ENCODE assay signal across 1 cellular context in the genomic region with DNA sequence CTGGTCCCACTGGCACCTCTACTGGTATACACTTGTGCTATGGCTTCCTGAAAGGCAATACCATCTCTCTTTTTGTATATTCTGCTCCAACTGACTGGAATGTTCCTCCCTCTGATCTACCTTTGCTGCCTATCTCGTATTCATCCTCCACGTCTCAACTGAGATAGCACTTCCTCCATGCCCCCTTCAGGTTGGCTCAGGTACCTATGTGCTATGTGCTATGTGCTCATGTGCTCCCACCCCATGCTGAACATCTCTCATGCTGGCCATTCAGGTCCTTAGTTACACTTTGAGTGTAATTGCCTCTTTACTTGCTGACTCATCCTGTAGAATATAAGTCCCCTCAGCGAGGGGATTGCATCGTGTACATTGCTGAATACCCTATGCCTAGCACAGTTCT.
TF ChIP-seq lines count a peak whose summit lies in the region.

No MANE protein-coding gene starts in this region.

TF ChIP-seq in HCT116, 20 proteins besides CTCF, POLR2A, EP300 and RAD21 (continued from another document):
- TF ChIP-seq, protein P1, sequence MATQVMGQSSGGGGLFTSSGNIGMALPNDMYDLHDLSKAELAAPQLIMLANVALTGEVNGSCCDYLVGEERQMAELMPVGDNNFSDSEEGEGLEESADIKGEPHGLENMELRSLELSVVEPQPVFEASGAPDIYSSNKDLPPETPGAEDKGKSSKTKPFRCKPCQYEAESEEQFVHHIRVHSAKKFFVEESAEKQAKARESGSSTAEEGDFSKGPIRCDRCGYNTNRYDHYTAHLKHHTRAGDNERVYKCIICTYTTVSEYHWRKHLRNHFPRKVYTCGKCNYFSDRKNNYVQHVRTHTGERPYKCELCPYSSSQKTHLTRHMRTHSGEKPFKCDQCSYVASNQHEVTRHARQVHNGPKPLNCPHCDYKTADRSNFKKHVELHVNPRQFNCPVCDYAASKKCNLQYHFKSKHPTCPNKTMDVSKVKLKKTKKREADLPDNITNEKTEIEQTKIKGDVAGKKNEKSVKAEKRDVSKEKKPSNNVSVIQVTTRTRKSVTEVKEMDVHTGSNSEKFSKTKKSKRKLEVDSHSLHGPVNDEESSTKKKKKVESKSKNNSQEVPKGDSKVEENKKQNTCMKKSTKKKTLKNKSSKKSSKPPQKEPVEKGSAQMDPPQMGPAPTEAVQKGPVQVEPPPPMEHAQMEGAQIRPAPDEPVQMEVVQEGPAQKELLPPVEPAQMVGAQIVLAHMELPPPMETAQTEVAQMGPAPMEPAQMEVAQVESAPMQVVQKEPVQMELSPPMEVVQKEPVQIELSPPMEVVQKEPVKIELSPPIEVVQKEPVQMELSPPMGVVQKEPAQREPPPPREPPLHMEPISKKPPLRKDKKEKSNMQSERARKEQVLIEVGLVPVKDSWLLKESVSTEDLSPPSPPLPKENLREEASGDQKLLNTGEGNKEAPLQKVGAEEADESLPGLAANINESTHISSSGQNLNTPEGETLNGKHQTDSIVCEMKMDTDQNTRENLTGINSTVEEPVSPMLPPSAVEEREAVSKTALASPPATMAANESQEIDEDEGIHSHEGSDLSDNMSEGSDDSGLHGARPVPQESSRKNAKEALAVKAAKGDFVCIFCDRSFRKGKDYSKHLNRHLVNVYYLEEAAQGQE (IDR thresholded peaks at IDR 0.05; ENCODE audit: low read depth), result no peak
- no peak for TF ChIP-seq EGR1 (IDR thresholded peaks at IDR 0.05; ENCODE audit: low read depth)
- no peak for TF ChIP-seq CBX3 (IDR thresholded peaks at IDR 0.05; ENCODE audit: low read depth)
- TF ChIP-seq, protein P2, sequence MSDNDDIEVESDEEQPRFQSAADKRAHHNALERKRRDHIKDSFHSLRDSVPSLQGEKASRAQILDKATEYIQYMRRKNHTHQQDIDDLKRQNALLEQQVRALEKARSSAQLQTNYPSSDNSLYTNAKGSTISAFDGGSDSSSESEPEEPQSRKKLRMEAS (IDR thresholded peaks at IDR 0.05), result no peak
